ENCODE assay signal across 34 cellular contexts in genomic region chr2:1269812-1270211, GRCh38.
"Had no signal": no experiment of that assay in that cellular context is flagged by ENCODE, and none has a peak within 500 bp of the region (broad histone marks: within the 10 kb centered on the region; RNA-seq: fewer than 3 reads in every experiment).

No MANE protein-coding gene starts in this region.

- H3K9me3 ChIP-seq: MG63 had no signal

- H3K4me3 ChIP-seq: MG63 had no signal

- H3K27ac ChIP-seq: KMS-11 had no signal

- H3K36me3 ChIP-seq: MG63 had no signal

- DNase-seq: Karpas-422, Kasumi-1, KG1, MG63, MM.1S, MV-4-11, NCI-H1048, NCI-H1092, NCI-H1092 treated with DMSO at 0.1 percent for 48 hours, NCI-H1105, NCI-H1105 treated with DMSO at 0.1 percent for 48 hours, NCI-H1417, NCI-H1417 treated with DMSO at 0.1 percent for 48 hours, NCI-H1436, NCI-H1436 treated with DMSO at 0.1 percent for 48 hours, NCI-H146, NCI-H1694, NCI-H1694 treated with DMSO at 0.1 percent for 48 hours, NCI-H187, NCI-H187 treated with DMSO at 0.1 percent for 48 hours, NCI-H1930, NCI-H2029, NCI-H2029 treated with DMSO at 0.1 percent for 48 hours, NCI-H2081, NCI-H2081 treated with DMSO at 0.1 percent for 48 hours, NCI-H2107, NCI-H2171, NCI-H2171 treated with DMSO at 0.1 percent for 48 hours, NCI-H2227 treated with DMSO at 0.1 percent for 48 hours, NCI-H226, NCI-H345, NCI-H446, NCI-H446 treated with DMSO at 0.1 percent for 48 hours had no signal

- H3K27me3 ChIP-seq: MG63 had no signal
